ENCODE assay signal across 1 cellular context in genomic region chr18:12377556-12378553, GRCh38.
TF ChIP-seq lines count a peak whose summit lies in the region.

No MANE protein-coding gene starts in this region.

TF ChIP-seq in HepG2, 621 proteins besides CTCF, POLR2A, EP300 and RAD21 (continued from another document and continues in another):
- TF ChIP-seq ZNF280B (CRISPR knock-in tag; IDR thresholded peaks at IDR 0.05; ENCODE audit: borderline replicate concordance) (no peak; the same call in 1 of the 2 replicates), REL (CRISPR knock-in tag; conservative IDR thresholded peaks at IDR 0.05) (no peak), THAP7 (CRISPR knock-in tag; IDR thresholded peaks at IDR 0.05) (no peak), ZNF280D (CRISPR knock-in tag; IDR thresholded peaks at IDR 0.05) (peak; percentile 52; the same call in 1 of the 2 replicates), KLF11 (CRISPR knock-in tag; IDR thresholded peaks at IDR 0.05) (0 out of 2 replicates have a peak, but pooled peaks have one; percentile 37), RFX1 (IDR thresholded peaks at IDR 0.05) (no peak), ZNF101 (CRISPR knock-in tag; IDR thresholded peaks at IDR 0.05; ENCODE audit: borderline replicate concordance, low read depth) (no peak), ZBTB38 (CRISPR knock-in tag; IDR thresholded peaks at IDR 0.05) (no peak), ZFP1 (CRISPR knock-in tag; IDR thresholded peaks at IDR 0.05) (no peak), TOE1 (CRISPR knock-in tag; IDR thresholded peaks at IDR 0.05) (no peak), ZKSCAN1 (IDR thresholded peaks at IDR 0.05; ENCODE audit: low read length) (no peak), CC2D1A (CRISPR knock-in tag; IDR thresholded peaks at IDR 0.05) (no peak), ZNF276 (CRISPR knock-in tag; IDR thresholded peaks at IDR 0.05; ENCODE audit: low read depth) (no peak), RORA (CRISPR knock-in tag; IDR thresholded peaks at IDR 0.05) (no peak), NR2F1 (CRISPR knock-in tag; IDR thresholded peaks at IDR 0.05) (peak; percentile 30 to 39; a peak in 1 of 4 replicates), TGIF2 (CRISPR knock-in tag; IDR thresholded peaks at IDR 0.05) (peak; percentile 79), ZNF251 (CRISPR knock-in tag; IDR thresholded peaks at IDR 0.05) (0 out of 2 replicates have a peak, but pooled peaks have one; percentile 50), MYPOP (CRISPR knock-in tag; IDR thresholded peaks at IDR 0.05) (0 out of 2 replicates have a peak, but pooled peaks have one; percentile 62), ADNP (CRISPR knock-in tag; IDR thresholded peaks at IDR 0.05) (0 out of 2 replicates have a peak, but pooled peaks have one; percentile 49), SAFB2 (CRISPR knock-in tag; IDR thresholded peaks at IDR 0.05; ENCODE audit: borderline replicate concordance, low read depth) (no peak), NR2F6 (IDR thresholded peaks at IDR 0.05) (peak; percentile 41; the same call in 1 of the 2 replicates), NR2F6 (CRISPR knock-in tag; IDR thresholded peaks at IDR 0.05) (peak; percentile 72), GFI1 (CRISPR knock-in tag; IDR thresholded peaks at IDR 0.05; ENCODE audit: borderline replicate concordance) (0 out of 2 replicates have a peak, but pooled peaks have one; percentile 15), STAT5B (CRISPR knock-in tag; IDR thresholded peaks at IDR 0.05) (no peak), BCL3 (CRISPR knock-in tag; IDR thresholded peaks at IDR 0.05) (no peak), HMGXB3 (CRISPR knock-in tag; IDR thresholded peaks at IDR 0.05; ENCODE audit: borderline replicate concordance) (peak; percentile 47; the same call in 1 of the 2 replicates), MXD4 (CRISPR knock-in tag; IDR thresholded peaks at IDR 0.05) (no peak; the same call in 1 of the 2 replicates), PBX2 (CRISPR knock-in tag; IDR thresholded peaks at IDR 0.05) (no peak), HIVEP1 (CRISPR knock-in tag; IDR thresholded peaks at IDR 0.05) (no peak), ZBED4 (CRISPR knock-in tag; IDR thresholded peaks at IDR 0.05; ENCODE audit: borderline replicate concordance) (peak; percentile 30; the same call in 1 of the 2 replicates), ZNF503 (CRISPR knock-in tag; IDR thresholded peaks at IDR 0.05) (peak; percentile 25; the same call in 1 of the 2 replicates), TAF1 (CRISPR knock-in tag; IDR thresholded peaks at IDR 0.05) (peak; percentile 80; the same call in 1 of the 2 replicates), HES4 (CRISPR knock-in tag; IDR thresholded peaks at IDR 0.05; ENCODE audit: borderline replicate concordance) (no peak), PBX3 (CRISPR knock-in tag; IDR thresholded peaks at IDR 0.05; ENCODE audit: borderline replicate concordance) (no peak)
